Comparison of ENCODE assay signal across 11 cellular contexts in genomic region chr14:65096323-65097089, GRCh38. TPM values are rescaled to one million over a fixed set of nuclear protein-coding genes. Genes with fewer than 3 reads are reported as not detected.
DNase-seq lines count a peak whose midpoint lies in the region; ATAC-seq and TF ChIP-seq lines count a peak whose summit lies in the region.
"Had no signal": no experiment of that assay in that cellular context is flagged by ENCODE, and none has a peak within 500 bp of the region (broad histone marks: within the 10 kb centered on the region; RNA-seq: fewer than 3 reads in every experiment).

No MANE protein-coding gene starts in this region.

- TF ChIP-seq CTCF in HFF-Myc (IDR thresholded peaks at IDR 0.05; ENCODE audit: low read depth, low read length, missing control alignments) (no peak), heart left ventricle (IDR thresholded peaks at IDR 0.05) (no peak), spleen (IDR thresholded peaks at IDR 0.05 in 8 of 11, conservative IDR thresholded peaks at IDR 0.05 in 3 of 11) (no peak)

- peak; percentile 65 for DNase-seq in HFF-Myc (ENCODE audit: extremely low read depth, low read depth)
- no peak for DNase-seq in activated T-helper 1 cell treated with anti-CD3 and anti-CD28 coated beads, Interleukin-12 subunit alpha, Interleukin-12 subunit beta, Interleukin-2, Interleukin-4 antibody, amounts not matched to agents 30 ng/mL and 10 ng/mL and 1 ng/mL, durations not matched to agents 14 hours and 24 hours and 36 hours (ENCODE audit: low spot score)
- no peak for DNase-seq in heart left ventricle
- DNase-seq in spleen, result no peak
- no peak for DNase-seq in hippocampal formation (lab: John Stamatoyannopoulos, UW)
- no peak for DNase-seq in SW480 (ENCODE audit: low spot score)
- no peak for DNase-seq in NCI-H1694 treated with DMSO at 0.1 percent for 48 hours (lab: John Stamatoyannopoulos, UW)

- no peak for ATAC-seq in heart left ventricle
- ATAC-seq in GM19324 (IDR thresholded peaks at IDR 0.05; ENCODE audit: low FRiP score, unreplicated experiment), result no peak

- H3K9me3 ChIP-seq in heart left ventricle, result no peaks in the 10 kb centered on the region
- H3K9me3 ChIP-seq in spleen, result no peaks in the 10 kb centered on the region
- H3K9me3 ChIP-seq: MG63 had no signal

- peak overlapping the region; percentile 23 for H3K4me3 Mint-ChIP-seq in activated T-helper 1 cell treated with anti-CD3 and anti-CD28 coated beads, Interleukin-12 subunit alpha, Interleukin-12 subunit beta, Interleukin-2, Interleukin-4 antibody, amounts not matched to agents 30 ng/mL and 10 ng/mL and 1 ng/mL, durations not matched to agents 14 hours and 24 hours and 36 hours

- H3K27me3 Mint-ChIP-seq in activated T-helper 1 cell treated with anti-CD3 and anti-CD28 coated beads, Interleukin-12 subunit alpha, Interleukin-12 subunit beta, Interleukin-2, Interleukin-4 antibody, amounts not matched to agents 30 ng/mL and 10 ng/mL and 1 ng/mL, durations not matched to agents 14 hours and 24 hours and 36 hours (ENCODE audit: insufficient read depth), result no peaks in the 10 kb centered on the region

- WGBS in heart left ventricle, 4 donors, result 45 to 65% (median 48%) methylated on average over 6 of the region's 6 CpGs
- 57 to 84% (median 73%) methylated on average over 6 of the region's 6 CpGs for WGBS in spleen, 5 donors

- H3K36me3 ChIP-seq in heart left ventricle (peaks cover 0 to 72% (median 39%) of the 10 kb centered on the region in 9 donors), spleen (peaks cover 7 to 77% (median 40%) of the 10 kb centered on the region in 6 donors)

- peaks cover 64% of the 10 kb centered on the region for H3K4me1 Mint-ChIP-seq in activated T-helper 1 cell treated with anti-CD3 and anti-CD28 coated beads, Interleukin-12 subunit alpha, Interleukin-12 subunit beta, Interleukin-2, Interleukin-4 antibody, amounts not matched to agents 30 ng/mL and 10 ng/mL and 1 ng/mL, durations not matched to agents 14 hours and 24 hours and 36 hours (ENCODE audit: low read depth)

- H3K4me1 ChIP-seq in heart left ventricle, result peaks cover 19 to 99% (median 91%) of the 10 kb centered on the region in 12 donors
- peaks cover 47 to 88% (median 79%) of the 10 kb centered on the region in 6 donors for H3K4me1 ChIP-seq in spleen

- H3K36me3 Mint-ChIP-seq in activated T-helper 1 cell treated with anti-CD3 and anti-CD28 coated beads, Interleukin-12 subunit alpha, Interleukin-12 subunit beta, Interleukin-2, Interleukin-4 antibody, amounts not matched to agents 30 ng/mL and 10 ng/mL and 1 ng/mL, durations not matched to agents 14 hours and 24 hours and 36 hours (ENCODE audit: low read depth), result peaks cover 43% of the 10 kb centered on the region

- H3K27ac Mint-ChIP-seq in activated T-helper 1 cell treated with anti-CD3 and anti-CD28 coated beads, Interleukin-12 subunit alpha, Interleukin-12 subunit beta, Interleukin-2, Interleukin-4 antibody, amounts not matched to agents 30 ng/mL and 10 ng/mL and 1 ng/mL, durations not matched to agents 14 hours and 24 hours and 36 hours, result peak overlapping the region; percentile 67

- H3K4me3 ChIP-seq in HFF-Myc (replicated peaks; ENCODE audit: low read depth, low read length) (no peak overlapping the region), heart left ventricle (no peak overlapping the region), spleen (no peak overlapping the region)
- H3K4me3 ChIP-seq: MG63, SK-N-MC had no signal

- no peaks in the 10 kb centered on the region for H3K9me3 Mint-ChIP-seq in activated T-helper 1 cell treated with anti-CD3 and anti-CD28 coated beads, Interleukin-12 subunit alpha, Interleukin-12 subunit beta, Interleukin-2, Interleukin-4 antibody, amounts not matched to agents 30 ng/mL and 10 ng/mL and 1 ng/mL, durations not matched to agents 14 hours and 24 hours and 36 hours
- H3K9me3 Mint-ChIP-seq: neural crest cell had no signal

- intact Hi-C loops in activated T-helper 1 cell treated with anti-CD3 and anti-CD28 coated beads, Interleukin-12 subunit alpha, Interleukin-12 subunit beta, Interleukin-2, Interleukin-4 antibody, amounts not matched to agents 30 ng/mL and 10 ng/mL and 1 ng/mL, durations not matched to agents 14 hours and 24 hours and 36 hours (cut with micrococcal nuclease), result no loop called here
- intact Hi-C loops in heart left ventricle (cut with DNase I) (no loop called here), spleen (cut with DNase I; ENCODE audit: low total_unique reads) (loop anchor here (10.0 kb wide), 1 partner anchor 112 kb away; the partner anchor contains the start of gene FNTB)

- H3K27ac ChIP-seq in heart left ventricle (peak overlapping the region; percentile 14 to 75 (median 66)), spleen (peak overlapping the region in 6 of 8 donors; percentile 9 to 99 (median 36))
- H3K27ac ChIP-seq: SK-N-MC had no signal

- H3K27me3 ChIP-seq in heart left ventricle (no peaks in the 10 kb centered on the region), spleen (replicated peaks in 1 of 7) (no peaks in the 10 kb centered on the region)
- H3K27me3 ChIP-seq: MG63 had no signal

- TF ChIP-seq POLR2A in heart left ventricle (IDR thresholded peaks at IDR 0.05), result no peak
- no peak for TF ChIP-seq POLR2A in spleen (IDR thresholded peaks at IDR 0.05)

RNA-seq across cellular contexts. Expression of gene MAX, which starts 5.8 kb away (rescaled TPM):
- 135 and 137 TPM in 2 replicates for total RNA-seq in activated T-helper 1 cell treated with anti-CD3 and anti-CD28 coated beads, Interleukin-12 subunit alpha, Interleukin-12 subunit beta, Interleukin-2, Interleukin-4 antibody, amounts not matched to agents 30 ng/mL and 10 ng/mL and 1 ng/mL, durations not matched to agents 14 hours and 24 hours and 36 hours
- 100 to 1,000 TPM in 1 of 9 donors, 10 to 100 TPM in 8; 42.3 to 102 (median 79.5) TPM for total RNA-seq in heart left ventricle
- polyA plus RNA-seq in heart left ventricle, result 10 to 100 TPM; 42.3 to 60.5 TPM
- 100 to 1,000 TPM; 100 to 162 (median 143) TPM for total RNA-seq in spleen
- polyA plus RNA-seq in spleen, result 10 to 100 TPM; 58.7 to 79.6 (median 70.6) TPM
